In the genomic region with DNA sequence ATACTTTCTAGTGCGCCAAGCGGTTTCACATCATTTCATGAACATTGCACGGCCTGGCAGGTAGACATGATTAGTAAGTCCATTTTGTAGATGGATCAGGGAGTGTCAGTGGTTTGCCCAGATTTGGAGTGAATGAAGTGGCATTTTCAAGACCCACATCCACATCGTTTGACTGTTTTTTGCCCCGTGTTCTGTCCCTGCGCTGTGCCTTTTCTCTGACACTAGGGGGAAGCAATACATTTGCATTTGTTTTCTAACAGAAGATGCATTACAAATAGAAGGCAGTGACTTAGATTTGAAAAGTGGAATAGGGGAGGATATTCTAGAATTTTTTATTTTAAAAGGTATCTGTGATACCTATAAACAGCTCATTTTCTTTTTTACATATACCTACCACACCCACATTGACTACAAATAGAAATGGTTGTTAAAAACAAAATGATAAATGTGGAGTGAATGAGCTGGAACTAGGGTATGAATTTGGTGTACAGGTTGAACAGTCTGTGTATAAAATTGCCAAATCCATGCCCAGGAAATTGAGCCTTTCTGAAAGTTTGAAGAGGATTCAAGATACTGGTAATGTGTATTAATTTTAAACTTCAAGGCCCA, we compare ENCODE assay signal across 8 cellular contexts.
DNase-seq lines count a peak whose midpoint lies in the region; ATAC-seq and TF ChIP-seq lines count a peak whose summit lies in the region.

No MANE protein-coding gene starts in this region.

- H3K9me3 ChIP-seq in CD4-positive, alpha-beta T cell (ENCODE audit: control insufficient read depth, low read length): no peaks in the 10 kb centered on the region

- no peaks in the 10 kb centered on the region for H3K9me3 Mint-ChIP-seq in CD4-positive, alpha-beta T cell
- H3K9me3 Mint-ChIP-seq in nephron: no peaks in the 10 kb centered on the region

- no peak overlapping the region for H3K4me3 Mint-ChIP-seq in CD4-positive, alpha-beta T cell
- H3K4me3 Mint-ChIP-seq in nephron: no peak overlapping the region

- CTCF ChIA-PET in CD4-positive, alpha-beta T cell (lab: Charles Lee): no interaction called here

- POLR2A ChIA-PET in CD4-positive, alpha-beta T cell (lab: Charles Lee): no interaction called here

- DNase-seq in CD4-positive, alpha-beta T cell: no peak
- DNase-seq in NAMALWA (ENCODE audit: low spot score): peak; percentile 61
- DNase-seq in astrocyte of the hippocampus (ENCODE audit: low read depth, low spot score): peak; percentile 51
- no peak for DNase-seq in stimulated activated CD4-positive, alpha-beta T cell treated with anti-CD3 and anti-CD28 coated beads, Interleukin-12 subunit alpha, Interleukin-12 subunit beta, amount 100 ng/mL, for 4 hours
- no peak for DNase-seq in activated naive CD4-positive, alpha-beta T cell (lab: John Stamatoyannopoulos, UW)

- H3K36me3 Mint-ChIP-seq in CD4-positive, alpha-beta T cell (ENCODE audit: low read depth): peaks cover 34% of the 10 kb centered on the region
- peaks cover 12% of the 10 kb centered on the region for H3K36me3 Mint-ChIP-seq in nephron (ENCODE audit: low read depth)

- H3K27me3 ChIP-seq in CD4-positive, alpha-beta T cell (ENCODE audit: control insufficient read depth, insufficient read depth, low read length): no peaks in the 10 kb centered on the region

- H3K27me3 Mint-ChIP-seq in CD4-positive, alpha-beta T cell: no peaks in the 10 kb centered on the region
- H3K27me3 Mint-ChIP-seq in nephron (ENCODE audit: low read depth): no peaks in the 10 kb centered on the region

- ATAC-seq in CD4-positive, alpha-beta T cell (ENCODE audit: poor library complexity): no peak
- ATAC-seq in GM18867 (IDR thresholded peaks at IDR 0.05; ENCODE audit: unreplicated experiment) (peak; percentile 66), HG03469 (IDR thresholded peaks at IDR 0.05; ENCODE audit: unreplicated experiment) (no peak)

- no peak overlapping the region for H3K27ac ChIP-seq in CD4-positive, alpha-beta T cell (ENCODE audit: low read depth, low read length)

- no peak overlapping the region for H3K27ac Mint-ChIP-seq in CD4-positive, alpha-beta T cell
- H3K27ac Mint-ChIP-seq in nephron: no peak overlapping the region

- TF ChIP-seq CTCF in CD4-positive, alpha-beta T cell (IDR thresholded peaks at IDR 0.05): peak; percentile 28
- peak; percentile 45 to 55 (median 49) for TF ChIP-seq CTCF in nephron (IDR thresholded peaks at IDR 0.05; ENCODE audit: unreplicated experiment in 3 of 3)

- intact Hi-C loops in CD4-positive, alpha-beta T cell (cut with DNase I, micrococcal nuclease): no loop called here

- no peaks in the 10 kb centered on the region for H3K4me1 Mint-ChIP-seq in CD4-positive, alpha-beta T cell (ENCODE audit: low read depth)
- no peaks in the 10 kb centered on the region for H3K4me1 Mint-ChIP-seq in nephron

Comparison
In these comparisons a context has a peak if more than half of its experiments do, and no peak if none do; other contexts are left out.
1. DNase-seq: peak in NAMALWA (single experiment) and astrocyte of the hippocampus (single experiment); none in CD4-positive, alpha-beta T cell (0 of 10), stimulated activated CD4-positive, alpha-beta T cell treated with anti-CD3 and anti-CD28 coated beads, Interleukin-12 subunit alpha, Interleukin-12 subunit beta, amount 100 ng/mL, for 4 hours (single experiment) and activated naive CD4-positive, alpha-beta T cell (0 of 4).